ENCODE assay signal across 16 cellular contexts in genomic region chr2:33873206-33873605, GRCh38.
DNase-seq lines count a peak whose midpoint lies in the region; ATAC-seq and TF ChIP-seq lines count a peak whose summit lies in the region.
"Had no signal": no experiment of that assay in that cellular context is flagged by ENCODE, and none has a peak within 500 bp of the region (broad histone marks: within the 10 kb centered on the region; RNA-seq: fewer than 3 reads in every experiment).

No MANE protein-coding gene starts in this region.

- H3K27ac ChIP-seq in Karpas-422 (ENCODE audit: low read length) (no peak overlapping the region), substantia nigra (ENCODE audit: low read depth, low read length, poor library complexity, severe bottlenecking) (no peak overlapping the region), prostate gland (no peak overlapping the region)
- H3K27ac ChIP-seq: GM23248 had no signal

- H4K20me1 ChIP-seq in Karpas-422 (ENCODE audit: insufficient read depth, low read depth, low read length) = no peaks in the 10 kb centered on the region

- no peak overlapping the region for H3K4me3 ChIP-seq in Karpas-422 (ENCODE audit: low read length)
- H3K4me3 ChIP-seq in prostate gland = no peak overlapping the region
- H3K4me3 ChIP-seq: GM23248 had no signal

- intact Hi-C loops in left cardiac atrium (cut with DNase I) (no loop called here), prostate gland (cut with DNase I) (no loop called here)

- no peak overlapping the region for H3K9ac ChIP-seq in Karpas-422 (ENCODE audit: low read length)
- H3K9ac ChIP-seq: GM23248 had no signal

- H3K79me2 ChIP-seq in Karpas-422 (ENCODE audit: low read length) = no peaks in the 10 kb centered on the region

- no peaks in the 10 kb centered on the region for H3K9me2 ChIP-seq in Karpas-422 (replicated peaks; ENCODE audit: insufficient read depth, low read length)

- H3K4me1 ChIP-seq in Karpas-422 (ENCODE audit: low read length) = no peaks in the 10 kb centered on the region
- H3K4me1 ChIP-seq in prostate gland (replicated peaks) = no peaks in the 10 kb centered on the region

- H3K27me3 ChIP-seq in Karpas-422 (ENCODE audit: low read length) (no peaks in the 10 kb centered on the region), prostate gland (replicated peaks; ENCODE audit: insufficient read depth) (no peaks in the 10 kb centered on the region)

- no peak for TF ChIP-seq CTCF in prostate gland (IDR thresholded peaks at IDR 0.05)

- ATAC-seq in left cardiac atrium = no peak

- H2AFZ ChIP-seq in Karpas-422 (ENCODE audit: low read length) = no peak overlapping the region
- H2AFZ ChIP-seq: GM23248 had no signal

- no peak for TF ChIP-seq POLR2A in prostate gland (IDR thresholded peaks at IDR 0.05)

- peak; percentile 17 for DNase-seq in GDM1 (lab: John Stamatoyannopoulos, UW)
- DNase-seq in Karpas-422 = peak; percentile 6
- peak; percentile 7 for DNase-seq in OCI-M1 (lab: John Stamatoyannopoulos, UW)
- DNase-seq in substantia nigra (lab: John Stamatoyannopoulos, UW) = no peak
- no peak for DNase-seq in T-helper 2 cell
- DNase-seq in left cardiac atrium = no peak
- no peak for DNase-seq in prostate gland (ENCODE audit: low spot score)
- DNase-seq: CD4-positive, alpha-beta T cell; CD8-positive, alpha-beta memory T cell; DMS 273 treated with DMSO at 0.1 percent for 48 hours; DMS79; EL; GF-D8; GM23248; H7; HCEC 1CT had no signal

- no peak overlapping the region for H3K4me2 ChIP-seq in Karpas-422 (ENCODE audit: low read depth, low read length, poor library complexity, severe bottlenecking)

- H3K9me3 ChIP-seq in Karpas-422 (ENCODE audit: low read length) (no peaks in the 10 kb centered on the region), prostate gland (no peaks in the 10 kb centered on the region)

- 92% methylated on average over 1 of the region's 1 CpG for WGBS in prostate gland

- H3K36me3 ChIP-seq in Karpas-422 (ENCODE audit: insufficient read depth, low read length) (no peaks in the 10 kb centered on the region), prostate gland (no peaks in the 10 kb centered on the region)

Comparison
In these comparisons a context has a peak if more than half of its experiments do, and no peak if none do; other contexts are left out.
1. DNase-seq: peak in GDM1 (single experiment), Karpas-422 (single experiment) and OCI-M1 (single experiment); none in substantia nigra (0 of 49), T-helper 2 cell (0 of 5), left cardiac atrium (single experiment) and prostate gland (single experiment).